12 cellular contexts compared by ENCODE assay signal in genomic region chr6:36117639-36118549, GRCh38. TPM values are rescaled to one million over a fixed set of nuclear protein-coding genes. Genes with fewer than 3 reads are reported as not detected.
A peak's percentile ranks its signal among the peaks of the same experiment; 100 is the strongest.
DNase-seq lines count a peak whose midpoint lies in the region; ATAC-seq lines count a peak whose summit lies in the region.
"Had no signal": no experiment of that assay in that cellular context is flagged by ENCODE, and none has a peak within 500 bp of the region (broad histone marks: within the 10 kb centered on the region; RNA-seq: fewer than 3 reads in every experiment).

No MANE protein-coding gene starts in this region.

- H3K4me1 ChIP-seq in esophagus (ENCODE audit: control insufficient read depth in 2 of 2, insufficient read depth in 2 of 2, low read length in 1 of 2): peaks cover 0 to 16% of the 10 kb centered on the region in 2 donors

- peak overlapping the region; percentile 39 for H3K27ac Mint-ChIP-seq in activated T-cell treated with anti-CD3 and anti-CD28 coated beads, Interleukin-2, amount 50 U/mL, for 72 hours
- H3K27ac Mint-ChIP-seq in T-helper 17 cell: peak overlapping the region; percentile 93
- peak overlapping the region; percentile 99 for H3K27ac Mint-ChIP-seq in stimulated activated effector memory CD8-positive, alpha-beta T cell treated with anti-CD3 and anti-CD28 coated beads, Interleukin-12 subunit alpha, Interleukin-12 subunit beta, amount 100 ng/mL, for 72 hours

- H3K36me3 Mint-ChIP-seq in activated T-cell treated with anti-CD3 and anti-CD28 coated beads, Interleukin-2, amount 50 U/mL, for 72 hours (ENCODE audit: insufficient read depth in 2 of 2): no peaks in the 10 kb centered on the region
- no peaks in the 10 kb centered on the region for H3K36me3 Mint-ChIP-seq in T-helper 17 cell (ENCODE audit: low read depth)
- peaks cover 23% of the 10 kb centered on the region for H3K36me3 Mint-ChIP-seq in stimulated activated effector memory CD8-positive, alpha-beta T cell treated with anti-CD3 and anti-CD28 coated beads, Interleukin-12 subunit alpha, Interleukin-12 subunit beta, amount 100 ng/mL, for 72 hours

- WGBS in esophagus, 2 donors: 70 to 81% methylated on average over 8 of the region's 8 CpGs

- H3K4me3 ChIP-seq in esophagus (ENCODE audit: low read depth in 1 of 2, low read length in 2 of 2): no peak overlapping the region
- H3K4me3 ChIP-seq: ovary had no signal

- DNase-seq in activated T-cell treated with anti-CD3 and anti-CD28 coated beads, Interleukin-2, amount 50 U/mL, for 72 hours: no peak
- no peak for DNase-seq in activated T-cell treated with anti-CD3 and anti-CD28 coated beads, Interleukin-2, amount 50 U/mL, for 1 hour
- DNase-seq in T-helper 17 cell (no peak), amygdala (lab: John Stamatoyannopoulos, UW) (no peak)
- DNase-seq in stimulated activated effector memory CD8-positive, alpha-beta T cell treated with anti-CD3 and anti-CD28 coated beads, Interleukin-12 subunit alpha, Interleukin-12 subunit beta, amount 100 ng/mL, for 72 hours (ENCODE audit: low spot score in 2 of 2): no peak
- DNase-seq: ACHN, activated gamma-delta T cell, ovary, SK-N-SH had no signal

- H3K9me3 Mint-ChIP-seq in activated T-cell treated with anti-CD3 and anti-CD28 coated beads, Interleukin-2, amount 50 U/mL, for 72 hours: no peaks in the 10 kb centered on the region
- no peaks in the 10 kb centered on the region for H3K9me3 Mint-ChIP-seq in stimulated activated effector memory CD8-positive, alpha-beta T cell treated with anti-CD3 and anti-CD28 coated beads, Interleukin-12 subunit alpha, Interleukin-12 subunit beta, amount 100 ng/mL, for 72 hours

- H3K4me1 Mint-ChIP-seq in activated T-cell treated with anti-CD3 and anti-CD28 coated beads, Interleukin-2, amount 50 U/mL, for 72 hours (ENCODE audit: low read depth): peaks cover 100% of the 10 kb centered on the region
- peaks cover 69% of the 10 kb centered on the region for H3K4me1 Mint-ChIP-seq in T-helper 17 cell
- H3K4me1 Mint-ChIP-seq in stimulated activated effector memory CD8-positive, alpha-beta T cell treated with anti-CD3 and anti-CD28 coated beads, Interleukin-12 subunit alpha, Interleukin-12 subunit beta, amount 100 ng/mL, for 72 hours: peaks cover 88% of the 10 kb centered on the region

- peak overlapping the region; percentile 15 to 77 for H3K27ac ChIP-seq in esophagus (ENCODE audit: low read depth in 2 of 2, low read length in 1 of 2)
- H3K27ac ChIP-seq: ovary had no signal

- no peak for ATAC-seq in activated T-cell treated with anti-CD3 and anti-CD28 coated beads, Interleukin-2, amount 50 U/mL, for 72 hours (replicated peaks in 1 of 2)
- ATAC-seq in T-helper 17 cell (no peak), GM21825 (IDR thresholded peaks at IDR 0.05; ENCODE audit: unreplicated experiment) (no peak), GM19023 (IDR thresholded peaks at IDR 0.05; ENCODE audit: unreplicated experiment) (no peak)
- no peak for ATAC-seq in stimulated activated effector memory CD8-positive, alpha-beta T cell treated with anti-CD3 and anti-CD28 coated beads, Interleukin-12 subunit alpha, Interleukin-12 subunit beta, amount 100 ng/mL, for 72 hours

- H3K9me3 ChIP-seq in T-helper 17 cell (ENCODE audit: control insufficient read depth, low read length, poor library complexity, severe bottlenecking): no peaks in the 10 kb centered on the region
- no peaks in the 10 kb centered on the region for H3K9me3 ChIP-seq in esophagus (ENCODE audit: control insufficient read depth in 2 of 2, insufficient read depth in 1 of 2, low read depth in 1 of 2, low read length in 1 of 2)
- H3K9me3 ChIP-seq: ovary, SK-N-SH had no signal

- peaks cover 2 to 5% of the 10 kb centered on the region in 2 donors for H3K36me3 ChIP-seq in esophagus (ENCODE audit: control insufficient read depth in 2 of 2, insufficient read depth in 2 of 2, low read length in 1 of 2)
- H3K36me3 ChIP-seq: ovary had no signal

- no peaks in the 10 kb centered on the region for H3K27me3 Mint-ChIP-seq in activated T-cell treated with anti-CD3 and anti-CD28 coated beads, Interleukin-2, amount 50 U/mL, for 72 hours (ENCODE audit: low read depth)
- H3K27me3 Mint-ChIP-seq in T-helper 17 cell: no peaks in the 10 kb centered on the region

- no peak overlapping the region for H3K4me3 Mint-ChIP-seq in activated T-cell treated with anti-CD3 and anti-CD28 coated beads, Interleukin-2, amount 50 U/mL, for 72 hours
- peak overlapping the region; percentile 64 for H3K4me3 Mint-ChIP-seq in T-helper 17 cell
- peak overlapping the region; percentile 94 for H3K4me3 Mint-ChIP-seq in stimulated activated effector memory CD8-positive, alpha-beta T cell treated with anti-CD3 and anti-CD28 coated beads, Interleukin-12 subunit alpha, Interleukin-12 subunit beta, amount 100 ng/mL, for 72 hours

- H3K27me3 ChIP-seq in esophagus (ENCODE audit: control insufficient read depth in 1 of 2, insufficient read depth in 2 of 2, low read length in 2 of 2): no peaks in the 10 kb centered on the region
- H3K27me3 ChIP-seq: ovary had no signal

RNA-seq across cellular contexts. Expression of gene MAPK13, which starts 12.4 kb away (rescaled TPM):
- total RNA-seq in activated T-cell treated with anti-CD3 and anti-CD28 coated beads, Interleukin-2, amount 50 U/mL, for 72 hours: 10 to 100 TPM; 50.7 to 68.2 TPM
- 10 to 100 TPM; 32.1 to 33.7 TPM for total RNA-seq in T-helper 17 cell
- 10 to 100 TPM; 53.3 to 91.8 TPM for polyA plus RNA-seq in esophagus

Comparison
In these comparisons a context has a peak if more than half of its experiments do, and no peak if none do; other contexts are left out.
1. H3K27ac Mint-ChIP-seq: peak in every context shown above with its lines; median percentile 99 in stimulated activated effector memory CD8-positive, alpha-beta T cell treated with anti-CD3 and anti-CD28 coated beads, Interleukin-12 subunit alpha, Interleukin-12 subunit beta, amount 100 ng/mL, for 72 hours; 93 in T-helper 17 cell; 39 in activated T-cell treated with anti-CD3 and anti-CD28 coated beads, Interleukin-2, amount 50 U/mL, for 72 hours.
2. H3K4me3 Mint-ChIP-seq: peak in T-helper 17 cell (single experiment) and stimulated activated effector memory CD8-positive, alpha-beta T cell treated with anti-CD3 and anti-CD28 coated beads, Interleukin-12 subunit alpha, Interleukin-12 subunit beta, amount 100 ng/mL, for 72 hours (single experiment); none in activated T-cell treated with anti-CD3 and anti-CD28 coated beads, Interleukin-2, amount 50 U/mL, for 72 hours (0 of 2).